In genomic region chr22:18077639-18078328, GRCh38 we compare ENCODE assay signal across 1 cellular context.
A peak's percentile ranks its signal among the peaks of the same experiment; 100 is the strongest.
TF ChIP-seq lines count a peak whose summit lies in the region.

Gene PEX26, plus strand, starts transcription at chr22:18077990. Its CDS starts 387 bp downstream, at chr22:18078377.

TF ChIP-seq in HEK293, 187 proteins besides CTCF, POLR2A, EP300 and RAD21 (continued from another document and continues in another):
- no peak for TF ChIP-seq ZNF518A (tag by site-specific recombination; conservative IDR thresholded peaks at IDR 0.05; ENCODE audit: low read depth)
- TF ChIP-seq ZNF350 (tag by site-specific recombination; IDR thresholded peaks at IDR 0.05) = no peak
- peak; percentile 89 for TF ChIP-seq SP3 (tag by site-specific recombination; IDR thresholded peaks at IDR 0.05)
- no peak for TF ChIP-seq ZNF155 (tag by site-specific recombination; IDR thresholded peaks at IDR 0.05)
- TF ChIP-seq ZNF146 (tag by site-specific recombination; IDR thresholded peaks at IDR 0.05) = no peak
- TF ChIP-seq ZNF501 (tag by site-specific recombination; IDR thresholded peaks at IDR 0.05) = no peak
- no peak for TF ChIP-seq ZNF473 (tag by site-specific recombination; IDR thresholded peaks at IDR 0.05)
- no peak for TF ChIP-seq ZNF16 (tag by site-specific recombination; IDR thresholded peaks at IDR 0.05; ENCODE audit: low read depth)
- no peak for TF ChIP-seq ZNF221 (tag by site-specific recombination; IDR thresholded peaks at IDR 0.05; ENCODE audit: borderline replicate concordance)
- no peak for TF ChIP-seq ZNF426 (tag by site-specific recombination; IDR thresholded peaks at IDR 0.05)
- TF ChIP-seq ZNF837 (tag by site-specific recombination; IDR thresholded peaks at IDR 0.05) = no peak
- TF ChIP-seq ZNF521 (tag by site-specific recombination; IDR thresholded peaks at IDR 0.05) = no peak
- no peak for TF ChIP-seq ZNF560 (tag by site-specific recombination; IDR thresholded peaks at IDR 0.05; ENCODE audit: borderline replicate concordance)
- peak; percentile 93 for TF ChIP-seq ZBTB20 (tag by site-specific recombination; IDR thresholded peaks at IDR 0.05)
- TF ChIP-seq, protein P1, sequence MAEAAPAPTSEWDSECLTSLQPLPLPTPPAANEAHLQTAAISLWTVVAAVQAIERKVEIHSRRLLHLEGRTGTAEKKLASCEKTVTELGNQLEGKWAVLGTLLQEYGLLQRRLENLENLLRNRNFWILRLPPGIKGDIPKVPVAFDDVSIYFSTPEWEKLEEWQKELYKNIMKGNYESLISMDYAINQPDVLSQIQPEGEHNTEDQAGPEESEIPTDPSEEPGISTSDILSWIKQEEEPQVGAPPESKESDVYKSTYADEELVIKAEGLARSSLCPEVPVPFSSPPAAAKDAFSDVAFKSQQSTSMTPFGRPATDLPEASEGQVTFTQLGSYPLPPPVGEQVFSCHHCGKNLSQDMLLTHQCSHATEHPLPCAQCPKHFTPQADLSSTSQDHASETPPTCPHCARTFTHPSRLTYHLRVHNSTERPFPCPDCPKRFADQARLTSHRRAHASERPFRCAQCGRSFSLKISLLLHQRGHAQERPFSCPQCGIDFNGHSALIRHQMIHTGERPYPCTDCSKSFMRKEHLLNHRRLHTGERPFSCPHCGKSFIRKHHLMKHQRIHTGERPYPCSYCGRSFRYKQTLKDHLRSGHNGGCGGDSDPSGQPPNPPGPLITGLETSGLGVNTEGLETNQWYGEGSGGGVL (tag by site-specific recombination; IDR thresholded peaks at IDR 0.05) = no peak
- no peak for TF ChIP-seq ZNF433 (tag by site-specific recombination; IDR thresholded peaks at IDR 0.05; ENCODE audit: low read depth)
- TF ChIP-seq ZNF621 (tag by site-specific recombination; IDR thresholded peaks at IDR 0.05) = no peak
- TF ChIP-seq ZBTB7A (tag by site-specific recombination; IDR thresholded peaks at IDR 0.05; ENCODE audit: low read depth) = no peak
- no peak for TF ChIP-seq ZNF626 (tag by site-specific recombination; IDR thresholded peaks at IDR 0.05)
- no peak for TF ChIP-seq HOXD13 (CRISPR knock-in tag; IDR thresholded peaks at IDR 0.05; ENCODE audit: borderline replicate concordance)
- no peak for TF ChIP-seq ZNF214 (tag by site-specific recombination; IDR thresholded peaks at IDR 0.05; ENCODE audit: borderline replicate concordance)
- no peak for TF ChIP-seq REPIN1 (tag by site-specific recombination; IDR thresholded peaks at IDR 0.05; ENCODE audit: low read depth)
- TF ChIP-seq MZF1 (tag by site-specific recombination; IDR thresholded peaks at IDR 0.05; ENCODE audit: borderline replicate concordance) = no peak
- no peak for TF ChIP-seq ZNF18 (tag by site-specific recombination; IDR thresholded peaks at IDR 0.05)
- no peak for TF ChIP-seq ZFP69B (tag by site-specific recombination; IDR thresholded peaks at IDR 0.05)
- no peak; the same call in 1 of the 2 replicates for TF ChIP-seq GLIS1 (tag by site-specific recombination; IDR thresholded peaks at IDR 0.05)
- peak; percentile 13; the same call in 1 of the 2 replicates for TF ChIP-seq KLF16 (tag by site-specific recombination; IDR thresholded peaks at IDR 0.05)
- no peak for TF ChIP-seq ZNF558 (tag by site-specific recombination; IDR thresholded peaks at IDR 0.05)
- TF ChIP-seq KLF8 (tag by site-specific recombination; IDR thresholded peaks at IDR 0.05) = peak; percentile 86
- TF ChIP-seq SCRT1 (tag by site-specific recombination; IDR thresholded peaks at IDR 0.05; ENCODE audit: borderline replicate concordance) = no peak
- TF ChIP-seq ZNF362 (tag by site-specific recombination; IDR thresholded peaks at IDR 0.05) = no peak
- no peak for TF ChIP-seq GLIS2 (tag by site-specific recombination; IDR thresholded peaks at IDR 0.05)
- TF ChIP-seq ZNF624 (tag by site-specific recombination; IDR thresholded peaks at IDR 0.05) = no peak
- TF ChIP-seq ZNF514 (tag by site-specific recombination; IDR thresholded peaks at IDR 0.05) = no peak
- TF ChIP-seq KLF1 (tag by site-specific recombination; IDR thresholded peaks at IDR 0.05) = peak; percentile 52; the same call in 1 of the 2 replicates
- no peak for TF ChIP-seq ZIC2 (tag by site-specific recombination; IDR thresholded peaks at IDR 0.05)
- TF ChIP-seq ZBTB8A (tag by site-specific recombination; IDR thresholded peaks at IDR 0.05) = peak; percentile 14; the same call in 1 of the 2 replicates
- TF ChIP-seq ZNF26 (tag by site-specific recombination; IDR thresholded peaks at IDR 0.05) = no peak
- TF ChIP-seq ZNF19 (tag by site-specific recombination; IDR thresholded peaks at IDR 0.05; ENCODE audit: low read depth) = no peak
- no peak for TF ChIP-seq ZNF707 (tag by site-specific recombination; IDR thresholded peaks at IDR 0.05)
- TF ChIP-seq BCL11A (tag by site-specific recombination; IDR thresholded peaks at IDR 0.05; ENCODE audit: low read depth) = no peak
- 0 out of 2 replicates have a peak, but pooled peaks have one; percentile 31 for TF ChIP-seq TRIM28 (IDR thresholded peaks at IDR 0.05; ENCODE audit: borderline replicate concordance, low read length)
- TF ChIP-seq RBAK (tag by site-specific recombination; IDR thresholded peaks at IDR 0.05) = no peak
- TF ChIP-seq ZBTB17 (tag by site-specific recombination; IDR thresholded peaks at IDR 0.05) = peak; percentile 95
- TF ChIP-seq ZNF510 (tag by site-specific recombination; IDR thresholded peaks at IDR 0.05; ENCODE audit: insufficient replicate concordance) = no peak
- 0 out of 2 replicates have a peak, but pooled peaks have one; percentile 29 for TF ChIP-seq KLF10 (tag by site-specific recombination; IDR thresholded peaks at IDR 0.05)
- no peak for TF ChIP-seq ZNF10 (tag by site-specific recombination; IDR thresholded peaks at IDR 0.05)
- TF ChIP-seq ZFP3 (tag by site-specific recombination; IDR thresholded peaks at IDR 0.05; ENCODE audit: low read depth) = no peak
- TF ChIP-seq HIC1 (tag by site-specific recombination; IDR thresholded peaks at IDR 0.05) = no peak
- no peak for TF ChIP-seq ZNF747 (tag by site-specific recombination; IDR thresholded peaks at IDR 0.05)
- peak; percentile 96 for TF ChIP-seq ZBTB11 (tag by site-specific recombination; conservative IDR thresholded peaks at IDR 0.05; ENCODE audit: low read depth)
- TF ChIP-seq, protein P2, sequence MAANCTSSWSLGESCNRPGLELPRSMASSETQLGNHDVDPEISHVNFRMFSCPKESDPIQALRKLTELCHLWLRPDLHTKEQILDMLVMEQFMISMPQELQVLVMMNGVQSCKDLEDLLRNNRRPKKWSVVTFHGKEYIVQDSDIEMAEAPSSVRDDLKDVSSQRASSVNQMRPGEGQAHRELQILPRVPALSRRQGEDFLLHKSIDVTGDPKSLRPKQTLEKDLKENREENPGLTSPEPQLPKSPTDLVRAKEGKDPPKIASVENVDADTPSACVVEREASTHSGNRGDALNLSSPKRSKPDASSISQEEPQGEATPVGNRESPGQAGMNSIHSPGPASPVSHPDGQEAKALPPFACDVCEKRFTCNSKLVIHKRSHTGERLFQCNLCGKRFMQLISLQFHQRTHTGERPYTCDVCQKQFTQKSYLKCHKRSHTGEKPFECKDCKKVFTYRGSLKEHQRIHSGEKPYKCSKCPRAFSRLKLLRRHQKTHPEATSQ (tag by site-specific recombination; IDR thresholded peaks at IDR 0.05) = no peak
